In genomic region chr1:202629257-202629811, GRCh38 we compare ENCODE assay signal across 7 cellular contexts.
A peak's percentile ranks its signal among the peaks of the same experiment; 100 is the strongest.
DNase-seq lines count a peak whose midpoint lies in the region; ATAC-seq lines count a peak whose summit lies in the region.
"Not testable (repeated sequence)": the region's sequence is repeated elsewhere in the genome, so short reads cannot be mapped to it uniquely, and the experiment has no call there.

No MANE protein-coding gene starts in this region.

- H3K36me3 Mint-ChIP-seq in T-helper 2 cell treated with Interferon-gamma antibody and Interleukin-4, amounts not matched to agents 5 μg/mL and 100 μg/mL, for 36 hours (ENCODE audit: low read depth); activated naive CD4-positive, alpha-beta T cell treated with anti-CD3 and anti-CD28 coated beads for 36 hours (ENCODE audit: low read depth); naive thymus-derived CD4-positive, alpha-beta T cell: not testable (repeated sequence)

- H3K4me1 Mint-ChIP-seq in T-helper 2 cell treated with Interferon-gamma antibody and Interleukin-4, amounts not matched to agents 5 μg/mL and 100 μg/mL, for 36 hours (ENCODE audit: low read depth), result peaks cover 26% of the 10 kb centered on the region
- H3K4me1 Mint-ChIP-seq in activated naive CD4-positive, alpha-beta T cell treated with anti-CD3 and anti-CD28 coated beads for 36 hours (ENCODE audit: low read depth), result peaks cover 34% of the 10 kb centered on the region
- H3K4me1 Mint-ChIP-seq in naive thymus-derived CD4-positive, alpha-beta T cell, result peaks cover 18 to 52% (median 43%) of the 10 kb centered on the region in 7 donors

- H3K27ac Mint-ChIP-seq in T-helper 2 cell treated with Interferon-gamma antibody and Interleukin-4, amounts not matched to agents 5 μg/mL and 100 μg/mL, for 36 hours, result peak overlapping the region; percentile 81
- not testable (repeated sequence) for H3K27ac Mint-ChIP-seq in activated naive CD4-positive, alpha-beta T cell treated with anti-CD3 and anti-CD28 coated beads for 36 hours
- H3K27ac Mint-ChIP-seq in naive thymus-derived CD4-positive, alpha-beta T cell, result peak overlapping the region in 6 of 9 donors; percentile 22 to 89 (median 57)

- peaks cover 40% of the 10 kb centered on the region for H3K27me3 Mint-ChIP-seq in T-helper 2 cell treated with Interferon-gamma antibody and Interleukin-4, amounts not matched to agents 5 μg/mL and 100 μg/mL, for 36 hours (ENCODE audit: low read depth)
- H3K27me3 Mint-ChIP-seq in activated naive CD4-positive, alpha-beta T cell treated with anti-CD3 and anti-CD28 coated beads for 36 hours (ENCODE audit: low read depth), result not testable (repeated sequence)
- H3K27me3 Mint-ChIP-seq in naive thymus-derived CD4-positive, alpha-beta T cell, result peaks cover 20 to 48% (median 26%) of the 10 kb centered on the region in 5 donors

- not testable (repeated sequence) for H3K27ac ChIP-seq in naive thymus-derived CD4-positive, alpha-beta T cell (ENCODE audit: low read depth, low read length)

- not testable (repeated sequence) for H3K9me3 ChIP-seq in naive thymus-derived CD4-positive, alpha-beta T cell (ENCODE audit: control insufficient read depth in 2 of 3, low read length in 3 of 3)

- peak; percentile 77 for ATAC-seq in GM18868 (IDR thresholded peaks at IDR 0.05; ENCODE audit: unreplicated experiment)
- ATAC-seq in GM21528 (IDR thresholded peaks at IDR 0.05; ENCODE audit: low FRiP score, unreplicated experiment), result peak; percentile 69
- peak; percentile 76 for ATAC-seq in HG03064 (IDR thresholded peaks at IDR 0.05; ENCODE audit: low read depth, unreplicated experiment)
- peak; percentile 91 for ATAC-seq in naive thymus-derived CD4-positive, alpha-beta T cell

- peak; percentile 58 for DNase-seq in KBM-7
- peak; percentile 21 for DNase-seq in T-helper 2 cell treated with Interferon-gamma antibody and Interleukin-4, amounts not matched to agents 5 μg/mL and 100 μg/mL, for 36 hours (ENCODE audit: low spot score)
- peak; percentile 31 for DNase-seq in activated naive CD4-positive, alpha-beta T cell treated with anti-CD3 and anti-CD28 coated beads for 36 hours
- peak in 7 of 9 donors; percentile 51 to 84 (median 80) for DNase-seq in naive thymus-derived CD4-positive, alpha-beta T cell

- not testable (repeated sequence) for H3K36me3 ChIP-seq in naive thymus-derived CD4-positive, alpha-beta T cell (ENCODE audit: control insufficient read depth in 2 of 3, insufficient read depth in 3 of 3, low read length in 3 of 3)

- intact Hi-C loops in activated naive CD4-positive, alpha-beta T cell treated with anti-CD3 and anti-CD28 coated beads for 36 hours (cut with micrococcal nuclease), result not testable (repeated sequence)
- intact Hi-C loops in naive thymus-derived CD4-positive, alpha-beta T cell (cut with micrococcal nuclease), result loop anchor here in 1 of 2 donors (5.0 kb wide), 1 partner anchor 287 kb away; the partner anchor contains the start of gene UBE2T

- not testable (repeated sequence) for H3K27me3 ChIP-seq in naive thymus-derived CD4-positive, alpha-beta T cell (ENCODE audit: control insufficient read depth in 2 of 2, insufficient read depth in 2 of 2, low read length in 2 of 2)

- CTCF ChIA-PET in activated naive CD4-positive, alpha-beta T cell treated with anti-CD3 and anti-CD28 coated beads for 36 hours (lab: Charles Lee), result interaction anchor here (0.6 kb wide), 2 partner anchors 230 to 377 kb away, joined by 3 to 4 read pairs; no protein-coding TSS in a partner anchor
- CTCF ChIA-PET in naive thymus-derived CD4-positive, alpha-beta T cell (lab: Charles Lee), result not testable (repeated sequence)

- H3K4me1 ChIP-seq in naive thymus-derived CD4-positive, alpha-beta T cell (ENCODE audit: control insufficient read depth in 2 of 2, insufficient read depth in 2 of 2, low read length in 2 of 2), result peaks cover 30 to 34% of the 10 kb centered on the region in 2 donors

- POLR2A ChIA-PET in naive thymus-derived CD4-positive, alpha-beta T cell (lab: Charles Lee), result not testable (repeated sequence)

- H3K4me3 Mint-ChIP-seq in T-helper 2 cell treated with Interferon-gamma antibody and Interleukin-4, amounts not matched to agents 5 μg/mL and 100 μg/mL, for 36 hours, result peak overlapping the region; percentile 76
- H3K4me3 Mint-ChIP-seq in activated naive CD4-positive, alpha-beta T cell treated with anti-CD3 and anti-CD28 coated beads for 36 hours, result not testable (repeated sequence)
- H3K4me3 Mint-ChIP-seq in naive thymus-derived CD4-positive, alpha-beta T cell, result peak overlapping the region; percentile 59 to 90 (median 76)

- in situ Hi-C loops in KBM-7 (cut with MboI; ENCODE audit: low pct_unique_long_range_greater_than_20kb, low sequenced_read_pairs), result not testable (repeated sequence)

- not testable (repeated sequence) for H3K9me3 Mint-ChIP-seq in T-helper 2 cell treated with Interferon-gamma antibody and Interleukin-4, amounts not matched to agents 5 μg/mL and 100 μg/mL, for 36 hours; activated naive CD4-positive, alpha-beta T cell treated with anti-CD3 and anti-CD28 coated beads for 36 hours; naive thymus-derived CD4-positive, alpha-beta T cell

- H3K4me3 ChIP-seq in naive thymus-derived CD4-positive, alpha-beta T cell (ENCODE audit: low read length), result peak overlapping the region; percentile 32

Comparison
In these comparisons a context has a peak if more than half of its experiments do, and no peak if none do; other contexts are left out.
1. DNase-seq: peak in every context shown above with its lines; median percentile 80 in naive thymus-derived CD4-positive, alpha-beta T cell; 58 in KBM-7; 31 in activated naive CD4-positive, alpha-beta T cell treated with anti-CD3 and anti-CD28 coated beads for 36 hours; 21 in T-helper 2 cell treated with Interferon-gamma antibody and Interleukin-4, amounts not matched to agents 5 μg/mL and 100 μg/mL, for 36 hours.